15 cellular contexts compared by ENCODE assay signal in the genomic region with DNA sequence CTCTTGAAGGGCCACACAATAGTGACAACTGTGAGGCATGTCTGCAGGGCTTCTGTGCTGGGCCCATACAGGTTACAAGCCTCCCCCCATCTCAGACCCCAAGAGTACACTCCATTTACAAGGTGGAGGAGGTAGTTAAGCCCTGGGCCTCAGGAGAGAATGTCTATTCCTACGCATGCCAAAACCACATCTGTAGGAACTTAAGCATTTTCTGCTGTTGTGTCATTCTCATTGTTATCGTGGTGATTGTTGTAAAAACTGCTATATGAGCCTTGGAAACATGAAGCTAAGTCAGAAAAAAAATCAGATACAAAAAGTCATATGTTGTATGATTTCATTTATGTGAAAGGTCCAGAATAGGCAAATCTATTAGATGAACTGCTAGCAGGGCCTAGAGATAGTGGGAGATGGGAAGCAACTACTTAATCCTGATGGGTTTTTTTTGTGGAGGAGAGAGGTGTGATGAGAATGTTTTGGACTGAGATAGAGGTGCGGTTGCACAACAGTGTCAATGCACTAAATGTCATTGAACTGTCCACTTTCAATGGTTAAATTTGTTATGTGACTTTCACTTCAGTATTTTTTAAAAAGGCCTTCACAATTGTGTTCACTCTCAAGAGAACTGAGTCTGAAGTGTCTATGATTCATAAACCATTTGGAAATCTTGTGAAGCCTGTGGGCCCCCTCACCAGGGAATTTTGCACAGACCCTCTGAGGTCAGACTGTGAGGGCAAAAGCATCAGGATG. TPM values are rescaled to one million over a fixed set of nuclear protein-coding genes. Genes with fewer than 3 reads are reported as not detected.
DNase-seq lines count a peak whose midpoint lies in the region; ATAC-seq and TF ChIP-seq lines count a peak whose summit lies in the region.
"Had no signal": no experiment of that assay in that cellular context is flagged by ENCODE, and none has a peak within 500 bp of the region (broad histone marks: within the 10 kb centered on the region; RNA-seq: fewer than 3 reads in every experiment).

No MANE protein-coding gene starts in this region.

- no peaks in the 10 kb centered on the region for H3K27me3 ChIP-seq in IMR-90 (ENCODE audit: control insufficient read depth, insufficient read depth, low read length)
- no peaks in the 10 kb centered on the region for H3K27me3 ChIP-seq in osteoblast (ENCODE audit: insufficient read depth, low read length)
- H3K27me3 ChIP-seq: adrenal gland, vagina had no signal

- peaks cover 42% of the 10 kb centered on the region for H3K9me1 ChIP-seq in IMR-90 (ENCODE audit: insufficient read depth, low read length)

- intact Hi-C loops in IMR-90 (cut with micrococcal nuclease) = no loop called here

- POLR2A ChIA-PET in IMR-90 (lab: Charles Lee; ENCODE audit: unreplicated experiment) = no interaction called here
- POLR2A ChIA-PET in activated CD8-positive, alpha-beta T cell treated with anti-CD3 and anti-CD28 coated beads, Interleukin-2, amount 10 ng/mL, durations not matched to agents 7 days and 5 days (lab: Charles Lee) = no interaction called here

- H4K20me1 ChIP-seq in IMR-90 (ENCODE audit: insufficient read depth, low read length) (no peaks in the 10 kb centered on the region), osteoblast (ENCODE audit: insufficient read depth, low read length) (no peaks in the 10 kb centered on the region)

- H2AFZ ChIP-seq in IMR-90 (replicated peaks; ENCODE audit: low read length, poor library complexity) = peak overlapping the region; percentile 46
- no peak overlapping the region for H2AFZ ChIP-seq in osteoblast (ENCODE audit: low read length)

- peak overlapping the region; percentile 42 for H2AK9ac ChIP-seq in IMR-90 (replicated peaks; ENCODE audit: low read depth, low read length, poor library complexity)

- ATAC-seq in IMR-90 (ENCODE audit: low read depth) (no peak), HG02759 (IDR thresholded peaks at IDR 0.05; ENCODE audit: unreplicated experiment) (no peak)
- ATAC-seq in activated CD8-positive, alpha-beta T cell treated with anti-CD3 and anti-CD28 coated beads, Interleukin-2, amount 10 ng/mL, durations not matched to agents 7 days and 5 days = no peak
- ATAC-seq: effector memory CD8-positive, alpha-beta T cell had no signal

- CTCF ChIA-PET in IMR-90 (lab: Yijun Ruan, JAX) = interaction anchor here (1.8 to 2.3 kb wide), 2 partner anchors 11 to 129 kb away, joined by 6 read pairs; no protein-coding TSS in a partner anchor
- CTCF ChIA-PET in activated CD8-positive, alpha-beta T cell treated with anti-CD3 and anti-CD28 coated beads, Interleukin-2, amount 10 ng/mL, durations not matched to agents 7 days and 5 days (lab: Charles Lee) = interaction anchor here (1.8 to 9.4 kb wide), 4 partner anchors 12 to 129 kb away, joined by 5 to 74 read pairs (median 8); no protein-coding TSS in a partner anchor

- H3K4me1 Mint-ChIP-seq in activated CD8-positive, alpha-beta T cell treated with anti-CD3 and anti-CD28 coated beads, Interleukin-2, amount 10 ng/mL, durations not matched to agents 7 days and 5 days (ENCODE audit: low read depth) = peaks cover 13% of the 10 kb centered on the region

- H3K9me3 ChIP-seq in IMR-90 (ENCODE audit: control insufficient read depth, insufficient read depth, low read length) (no peaks in the 10 kb centered on the region), osteoblast (ENCODE audit: low read depth, low read length) (no peaks in the 10 kb centered on the region)
- H3K9me3 ChIP-seq: adrenal gland, vagina had no signal

- H3K79me1 ChIP-seq in IMR-90 (ENCODE audit: low read depth in 1 of 2, low read length in 2 of 2) = peaks cover 0 to 5% of the 10 kb centered on the region in 2 experiments; a peak in 1 of 4 replicates

- H2BK20ac ChIP-seq in IMR-90 (ENCODE audit: low read depth, low read length) = peak overlapping the region; percentile 100

- peak overlapping the region; percentile 28; the same call in 1 of the 2 replicates for H3K27ac ChIP-seq in IMR-90 (ENCODE audit: insufficient read depth, low read length)
- H3K27ac ChIP-seq in osteoblast (ENCODE audit: low read depth, low read length) = peak overlapping the region; percentile 38
- H3K27ac ChIP-seq: adrenal gland, vagina had no signal

- H4K91ac ChIP-seq in IMR-90 (ENCODE audit: insufficient read depth, low read depth, low read length) = peak overlapping the region; percentile 100

- 0 out of 2 replicates have a peak overlapping the region, but pooled peaks have one; percentile 4 for H3K56ac ChIP-seq in IMR-90 (ENCODE audit: extremely low read depth, insufficient read depth, low read length)

- H2BK15ac ChIP-seq in IMR-90 (ENCODE audit: low read depth, low read length) = peak overlapping the region; percentile 96; the same call in 2 of the 3 replicates

- H4K8ac ChIP-seq in IMR-90 (ENCODE audit: low read depth in 2 of 2, low read length in 2 of 2) = peak overlapping the region; percentile 74 to 84

- H3K4me1 ChIP-seq in IMR-90 (ENCODE audit: control insufficient read depth, insufficient read depth, low read length) = peaks cover 38% of the 10 kb centered on the region
- H3K4me1 ChIP-seq in osteoblast (ENCODE audit: insufficient read depth, low read length) = peaks cover 33% of the 10 kb centered on the region
- H3K4me1 ChIP-seq: adrenal gland, vagina had no signal

- H3K4me2 ChIP-seq in IMR-90 (ENCODE audit: low read depth, low read length) = no peak overlapping the region
- H3K4me2 ChIP-seq in osteoblast (ENCODE audit: insufficient read depth, low read length) = peak overlapping the region; percentile 7

- H4K5ac ChIP-seq in IMR-90 (ENCODE audit: low read depth, low read length) = peak overlapping the region; percentile 98

- peak overlapping the region; percentile 100 for H3K18ac ChIP-seq in IMR-90 (ENCODE audit: low read depth, low read length)

- H3K4ac ChIP-seq in IMR-90 (ENCODE audit: low read depth, low read length) = peak overlapping the region; percentile 100

- dilution Hi-C loops in IMR-90 (cut with HindIII; ENCODE audit: low sequenced_read_pairs, unreplicated experiment) = no loop called here

- BruUV-seq in IMR-90 (replicated peaks; lab: Mats Ljungman, UMichigan) = no TSS peak

- TF ChIP-seq CTCF in IMR-90 (conservative IDR thresholded peaks at IDR 0.05; ENCODE audit: low read depth, low read length) (no peak), osteoblast (IDR thresholded peaks at IDR 0.05; ENCODE audit: extremely low read depth, low read depth, low read length) (no peak)

- peak overlapping the region; percentile 83 for H3K23ac ChIP-seq in IMR-90 (ENCODE audit: low read depth, low read length)

- in situ Hi-C loops in IMR-90 (cut with MboI; ENCODE audit: low sequenced_read_pairs) = no loop called here

- H3K27me3 Mint-ChIP-seq in activated CD8-positive, alpha-beta T cell treated with anti-CD3 and anti-CD28 coated beads, Interleukin-2, amount 10 ng/mL, durations not matched to agents 7 days and 5 days (ENCODE audit: low read depth) = peaks cover 2% of the 10 kb centered on the region

- peak overlapping the region; percentile 94 for H2AK5ac ChIP-seq in IMR-90 (ENCODE audit: low read depth, low read length)

- DNase-seq in EH (ENCODE audit: low read depth) (peak; percentile 67), IMR-90 (peak; percentile 80), astrocyte of the hippocampus (ENCODE audit: low read depth, low spot score) (peak; percentile 76), osteoblast (ENCODE audit: insufficient read length, low spot score, missing footprints) (peak; percentile 90), NCI-H1092 (lab: John Stamatoyannopoulos, UW) (no peak), DMS 273 (lab: John Stamatoyannopoulos, UW; ENCODE audit: unreplicated experiment) (no peak)
- DNase-seq in activated CD8-positive, alpha-beta T cell treated with anti-CD3 and anti-CD28 coated beads, Interleukin-2, amount 10 ng/mL, durations not matched to agents 7 days and 5 days = no peak
- DNase-seq: Calu3; effector memory CD8-positive, alpha-beta T cell; NCI-H2029 treated with DMSO at 0.1 percent for 48 hours; T-helper 9 cell had no signal

- H3K9me3 Mint-ChIP-seq in activated CD8-positive, alpha-beta T cell treated with anti-CD3 and anti-CD28 coated beads, Interleukin-2, amount 10 ng/mL, durations not matched to agents 7 days and 5 days (ENCODE audit: insufficient read depth) = peaks cover 8% of the 10 kb centered on the region
- H3K9me3 Mint-ChIP-seq: effector memory CD8-positive, alpha-beta T cell had no signal

- H3K14ac ChIP-seq in IMR-90 (replicated peaks; ENCODE audit: low read depth, low read length) = peak overlapping the region; percentile 61

- peak overlapping the region; percentile 39; the same call in 1 of the 2 replicates for H3K9ac ChIP-seq in IMR-90 (ENCODE audit: low read depth, low read length)

- no peaks in the 10 kb centered on the region for H3K36me3 ChIP-seq in IMR-90 (ENCODE audit: control insufficient read depth, insufficient read depth, low read length)
- H3K36me3 ChIP-seq in osteoblast (ENCODE audit: insufficient read depth, low read length) = no peaks in the 10 kb centered on the region
- H3K36me3 ChIP-seq: adrenal gland, vagina had no signal

- TF ChIP-seq RAD21 in IMR-90 (IDR thresholded peaks at IDR 0.05; ENCODE audit: low read length) = no peak

- no CpG with 5 or more reads among the region's 3 CpGs for WGBS in IMR-90 (ENCODE audit: extremely low coverage in 2 of 2, insufficient read length in 1 of 2), 2 experiments

- H3K79me2 ChIP-seq in osteoblast (ENCODE audit: insufficient read depth, low read length) = no peaks in the 10 kb centered on the region

- no peak overlapping the region for H3K27ac Mint-ChIP-seq in activated CD8-positive, alpha-beta T cell treated with anti-CD3 and anti-CD28 coated beads, Interleukin-2, amount 10 ng/mL, durations not matched to agents 7 days and 5 days
- H3K27ac Mint-ChIP-seq: effector memory CD8-positive, alpha-beta T cell had no signal

- no peaks in the 10 kb centered on the region for H3K36me3 Mint-ChIP-seq in activated CD8-positive, alpha-beta T cell treated with anti-CD3 and anti-CD28 coated beads, Interleukin-2, amount 10 ng/mL, durations not matched to agents 7 days and 5 days (ENCODE audit: low read depth)

- peak overlapping the region; percentile 99 for H2BK5ac ChIP-seq in IMR-90 (ENCODE audit: low read depth, low read length, poor library complexity, severe bottlenecking)

- H3K4me3 ChIP-seq in IMR-90 (ENCODE audit: insufficient read depth, low read depth, low read length) (no peak overlapping the region), osteoblast (ENCODE audit: insufficient read depth, low read length) (no peak overlapping the region)
- H3K4me3 ChIP-seq: adrenal gland, vagina had no signal

- no peak overlapping the region for H3K4me3 Mint-ChIP-seq in activated CD8-positive, alpha-beta T cell treated with anti-CD3 and anti-CD28 coated beads, Interleukin-2, amount 10 ng/mL, durations not matched to agents 7 days and 5 days
- H3K4me3 Mint-ChIP-seq: effector memory CD8-positive, alpha-beta T cell had no signal

- no peak for TF ChIP-seq POLR2A in IMR-90 (IDR thresholded peaks at IDR 0.05; ENCODE audit: low read depth, low read length)

- peak overlapping the region; percentile 100 for H2BK120ac ChIP-seq in IMR-90 (ENCODE audit: low read depth, low read length)

RNA-seq across cellular contexts. Expression of a gene that starts 3.0 kb away (rescaled TPM):
- 0.18 TPM in 1 of 2 replicates, not detected in the other for total RNA-seq in IMR-90 (2012; rRNA removed)
- polyA plus RNA-seq in IMR-90 (2012; rRNA removed) = 0.10 and 0.26 TPM in 2 replicates
- polyA plus RNA-seq in IMR-90 (2012; cell fraction: cytosol; rRNA removed) = 0.05 TPM in 1 of 2 replicates, not detected in the other
- 0.08 TPM in 1 of 2 replicates, not detected in the other for polyA plus RNA-seq in IMR-90 (2012; cell fraction: nucleus; rRNA removed; ENCODE audit: low replicate concordance)
- total RNA-seq in osteoblast = not detected in 2 replicates
- total RNA-seq in activated CD8-positive, alpha-beta T cell treated with anti-CD3 and anti-CD28 coated beads, Interleukin-2, amount 10 ng/mL, durations not matched to agents 7 days and 5 days = not detected
- total RNA-seq: adrenal gland, Calu3, mucosa of gallbladder, vagina had no signal
- polyA plus RNA-seq: adrenal gland had no signal

RNA-seq across cellular contexts. Expression of a gene that starts 36.1 kb away (rescaled TPM):
- total RNA-seq in IMR-90 (2012; rRNA removed) = not detected in 2 replicates
- polyA plus RNA-seq in IMR-90 (2012; rRNA removed) = 0.04 TPM in 1 of 2 replicates, not detected in the other
- not detected in 2 replicates for polyA plus RNA-seq in IMR-90 (2012; cell fraction: cytosol; rRNA removed)
- 0.14 TPM in 1 of 2 replicates, not detected in the other for polyA plus RNA-seq in IMR-90 (2012; cell fraction: nucleus; rRNA removed; ENCODE audit: low replicate concordance)
- total RNA-seq in osteoblast = 0.59 and 0.72 TPM in 2 replicates
- total RNA-seq in activated CD8-positive, alpha-beta T cell treated with anti-CD3 and anti-CD28 coated beads, Interleukin-2, amount 10 ng/mL, durations not matched to agents 7 days and 5 days = not detected
- total RNA-seq: Calu3, vagina had no signal

Comparison
In these comparisons a context has a peak if more than half of its experiments do, and no peak if none do; other contexts are left out.
1. DNase-seq: peak in EH (single experiment), IMR-90 (single experiment), astrocyte of the hippocampus (single experiment) and osteoblast (single experiment); none in NCI-H1092 (single experiment), activated CD8-positive, alpha-beta T cell treated with anti-CD3 and anti-CD28 coated beads, Interleukin-2, amount 10 ng/mL, durations not matched to agents 7 days and 5 days (single experiment) and DMS 273 (single experiment).